In genomic region chr11:112129656-112130055, GRCh38 we compare ENCODE assay signal across 17 cellular contexts. TPM values are rescaled to one million over a fixed set of nuclear protein-coding genes. Genes with fewer than 3 reads are reported as not detected.
DNase-seq lines count a peak whose midpoint lies in the region; ATAC-seq and TF ChIP-seq lines count a peak whose summit lies in the region.
"Had no signal": no experiment of that assay in that cellular context is flagged by ENCODE, and none has a peak within 500 bp of the region (broad histone marks: within the 10 kb centered on the region; RNA-seq: fewer than 3 reads in every experiment).

No MANE protein-coding gene starts in this region.

- CTCF ChIA-PET in CD8-positive, alpha-beta memory T cell (lab: Charles Lee) = interaction anchor here (1.5 kb wide), 1 partner anchor 16 kb away, joined by 6 read pairs; no protein-coding TSS in a partner anchor

- peak overlapping the region; percentile 4; the same call in 1 of the 2 replicates for H3K4me2 ChIP-seq in OCI-LY3 (ENCODE audit: low read length)

- no peak overlapping the region for H3K9ac ChIP-seq in OCI-LY3 (ENCODE audit: low read length)

- no peak overlapping the region for H3K27ac ChIP-seq in OCI-LY3 (ENCODE audit: low read length)
- no peak overlapping the region for H3K27ac ChIP-seq in CD8-positive, alpha-beta memory T cell (ENCODE audit: low read depth, low read length)
- H3K27ac ChIP-seq: vagina had no signal

- H3K4me1 ChIP-seq in OCI-LY3 (ENCODE audit: low read length) = peaks cover 13% of the 10 kb centered on the region
- H3K4me1 ChIP-seq in CD8-positive, alpha-beta memory T cell (ENCODE audit: insufficient read depth, low read length) = no peaks in the 10 kb centered on the region

- no peaks in the 10 kb centered on the region for H4K20me1 ChIP-seq in OCI-LY3 (ENCODE audit: insufficient read depth, low read length)

- H3K27me3 Mint-ChIP-seq in CD8-positive, alpha-beta memory T cell = no peaks in the 10 kb centered on the region
- H3K27me3 Mint-ChIP-seq: progenitor cell of endocrine pancreas; stimulated activated naive CD8-positive, alpha-beta T cell treated with anti-CD3 and anti-CD28 coated beads, Interleukin-15, Interleukin-2, amounts not matched to agents 100 ng/mL and 50 ng/mL, for 24 hours had no signal

- H3K36me3 ChIP-seq in OCI-LY3 (replicated peaks; ENCODE audit: low read depth, low read length) = no peaks in the 10 kb centered on the region
- no peaks in the 10 kb centered on the region for H3K36me3 ChIP-seq in CD8-positive, alpha-beta memory T cell (ENCODE audit: insufficient read depth, low read length)
- H3K36me3 ChIP-seq: vagina had no signal

- no peak overlapping the region for H2AFZ ChIP-seq in OCI-LY3 (ENCODE audit: low read depth, low read length)

- no peaks in the 10 kb centered on the region for H3K9me3 Mint-ChIP-seq in CD8-positive, alpha-beta memory T cell
- H3K9me3 Mint-ChIP-seq: stimulated activated naive CD8-positive, alpha-beta T cell treated with anti-CD3 and anti-CD28 coated beads, Interleukin-15, Interleukin-2, amounts not matched to agents 100 ng/mL and 50 ng/mL, for 24 hours had no signal

- H3K4me3 ChIP-seq in OCI-LY3 (ENCODE audit: low read length) = no peak overlapping the region
- H3K4me3 ChIP-seq in CD8-positive, alpha-beta memory T cell (ENCODE audit: low read length) = no peak overlapping the region
- H3K4me3 ChIP-seq: coronary artery, vagina had no signal

- H3K4me3 Mint-ChIP-seq in CD8-positive, alpha-beta memory T cell = no peak overlapping the region
- H3K4me3 Mint-ChIP-seq: stimulated activated naive CD8-positive, alpha-beta T cell treated with anti-CD3 and anti-CD28 coated beads, Interleukin-15, Interleukin-2, amounts not matched to agents 100 ng/mL and 50 ng/mL, for 24 hours had no signal

- TF ChIP-seq CTCF in OCI-LY3 (IDR thresholded peaks at IDR 0.05; ENCODE audit: low read depth, low read length) = no peak

- no peaks in the 10 kb centered on the region for H3K9me3 ChIP-seq in OCI-LY3 (ENCODE audit: insufficient read depth, low read length)
- H3K9me3 ChIP-seq in CD8-positive, alpha-beta memory T cell (ENCODE audit: low read length) = no peaks in the 10 kb centered on the region
- H3K9me3 ChIP-seq: vagina had no signal

- no peaks in the 10 kb centered on the region for H3K79me2 ChIP-seq in OCI-LY3 (ENCODE audit: low read length)

- H3K27me3 ChIP-seq in OCI-LY3 (ENCODE audit: low read depth, low read length) = no peaks in the 10 kb centered on the region
- H3K27me3 ChIP-seq in CD8-positive, alpha-beta memory T cell (ENCODE audit: insufficient read depth, low read length, poor library complexity, severe bottlenecking) = no peaks in the 10 kb centered on the region
- H3K27me3 ChIP-seq: vagina had no signal

- H3K27ac Mint-ChIP-seq in CD8-positive, alpha-beta memory T cell = no peak overlapping the region
- H3K27ac Mint-ChIP-seq: progenitor cell of endocrine pancreas; stimulated activated naive CD8-positive, alpha-beta T cell treated with anti-CD3 and anti-CD28 coated beads, Interleukin-15, Interleukin-2, amounts not matched to agents 100 ng/mL and 50 ng/mL, for 24 hours had no signal

- H3K36me3 Mint-ChIP-seq in CD8-positive, alpha-beta memory T cell = peaks cover 0 to 9% (median 4%) of the 10 kb centered on the region in 3 donors

- DNase-seq in GF-D8 (lab: John Stamatoyannopoulos, UW) = peak; percentile 94
- DNase-seq in globus pallidus (ENCODE audit: low spot score) = peak; percentile 70
- peak; percentile 64 for DNase-seq in putamen (ENCODE audit: low spot score)
- DNase-seq in NAMALWA (ENCODE audit: low spot score) = no peak
- DNase-seq in foreskin melanocyte = no peak
- no peak for DNase-seq in CD8-positive, alpha-beta memory T cell
- DNase-seq: activated CD4-positive, alpha-beta T cell treated with anti-CD3 and anti-CD28 coated beads for 4 hours; activated naive CD4-positive, alpha-beta T cell; DMS 273 treated with DMSO at 0.1 percent for 48 hours; NCI-H774 had no signal

- no peak for ATAC-seq in HG02840 (IDR thresholded peaks at IDR 0.05; ENCODE audit: low FRiP score, unreplicated experiment)

- peaks cover 0 to 3% (median 0%) of the 10 kb centered on the region in 3 donors for H3K4me1 Mint-ChIP-seq in CD8-positive, alpha-beta memory T cell

- POLR2A ChIA-PET in CD8-positive, alpha-beta memory T cell (lab: Charles Lee) = no interaction called here

RNA-seq across cellular contexts. Expression of gene IL18, which starts 34.2 kb away (rescaled TPM):
- not detected for total RNA-seq in CD8-positive, alpha-beta memory T cell
- not detected for polyA plus RNA-seq in CD8-positive, alpha-beta memory T cell

RNA-seq across cellular contexts. Expression of gene TEX12, which starts 37.5 kb away (rescaled TPM):
- total RNA-seq in CD8-positive, alpha-beta memory T cell = under 1 TPM; 0.27 to 0.39 TPM
- not detected for polyA plus RNA-seq in CD8-positive, alpha-beta memory T cell
- total RNA-seq: astrocyte, progenitor cell of endocrine pancreas, vagina had no signal

RNA-seq across cellular contexts. Expression of gene SDHD, which starts 43.0 kb away (rescaled TPM):
- total RNA-seq in CD8-positive, alpha-beta memory T cell = 100 to 1,000 TPM; 125 to 133 TPM
- 154 TPM for polyA plus RNA-seq in CD8-positive, alpha-beta memory T cell

RNA-seq across cellular contexts. Expression of gene TIMM8B, which starts 43.1 kb away (rescaled TPM):
- total RNA-seq in CD8-positive, alpha-beta memory T cell = 10 to 100 TPM; 71.9 to 73.5 TPM
- polyA plus RNA-seq in CD8-positive, alpha-beta memory T cell = 70.6 TPM

RNA-seq across cellular contexts. Expression of gene BCO2, which starts 45.7 kb away (rescaled TPM):
- 1 to 10 TPM in 1 of 2 experiments, under 1 TPM in 1; 0.84 to 1.1 TPM for total RNA-seq in CD8-positive, alpha-beta memory T cell
- polyA plus RNA-seq in CD8-positive, alpha-beta memory T cell = 0.17 TPM

Comparison
In these comparisons a context has a peak if more than half of its experiments do, and no peak if none do; other contexts are left out.
1. DNase-seq: peak in GF-D8 (single experiment), globus pallidus (single experiment) and putamen (single experiment); none in NAMALWA (single experiment), foreskin melanocyte (single experiment) and CD8-positive, alpha-beta memory T cell (0 of 5).